ENCODE assay signal across 8 cellular contexts in the genomic region with DNA sequence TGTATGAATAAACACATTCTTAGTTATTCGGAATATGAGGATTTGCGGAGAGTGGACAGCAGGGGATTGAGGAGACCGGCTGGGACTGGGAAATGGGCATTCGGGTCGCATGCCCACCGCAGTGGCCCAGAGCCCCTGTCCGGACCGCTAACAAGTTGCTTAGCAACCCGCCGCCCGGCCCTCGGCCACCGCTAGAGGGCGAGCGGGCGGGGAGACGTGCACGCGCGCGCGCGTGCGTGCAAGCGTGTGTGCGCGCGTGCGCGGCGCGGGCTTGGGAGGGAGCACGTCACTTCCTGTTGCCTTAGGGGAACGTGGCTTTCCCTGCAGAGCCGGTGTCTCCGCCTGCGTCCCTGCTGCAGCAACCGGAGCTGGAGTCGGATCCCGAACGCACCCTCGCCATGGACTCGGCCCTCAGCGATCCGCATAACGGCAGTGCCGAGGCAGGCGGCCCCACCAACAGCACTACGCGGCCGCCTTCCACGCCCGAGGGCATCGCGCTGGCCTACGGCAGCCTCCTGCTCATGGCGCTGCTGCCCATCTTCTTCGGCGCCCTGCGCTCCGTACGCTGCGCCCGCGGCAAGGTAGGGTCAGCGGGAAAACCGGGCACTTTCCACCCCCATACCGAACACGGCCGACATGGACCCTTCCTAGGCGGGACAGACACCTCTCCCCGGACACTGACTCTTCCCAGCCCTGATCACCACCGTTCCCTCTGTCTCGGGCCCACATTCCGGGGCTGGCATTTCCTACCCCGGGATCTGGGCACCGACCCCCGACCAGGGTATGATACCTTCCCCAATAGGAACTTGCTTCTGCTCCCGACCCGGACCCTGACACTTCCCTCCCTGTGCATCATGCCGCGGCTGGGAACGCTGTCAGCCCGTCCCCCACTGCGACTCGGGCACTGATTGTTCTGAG. TPM values are rescaled to one million over a fixed set of nuclear protein-coding genes. Genes with fewer than 3 reads are reported as not detected.
DNase-seq lines count a peak whose midpoint lies in the region; ATAC-seq, FAIRE-seq and TF ChIP-seq lines count a peak whose summit lies in the region.

A gene with protein sequence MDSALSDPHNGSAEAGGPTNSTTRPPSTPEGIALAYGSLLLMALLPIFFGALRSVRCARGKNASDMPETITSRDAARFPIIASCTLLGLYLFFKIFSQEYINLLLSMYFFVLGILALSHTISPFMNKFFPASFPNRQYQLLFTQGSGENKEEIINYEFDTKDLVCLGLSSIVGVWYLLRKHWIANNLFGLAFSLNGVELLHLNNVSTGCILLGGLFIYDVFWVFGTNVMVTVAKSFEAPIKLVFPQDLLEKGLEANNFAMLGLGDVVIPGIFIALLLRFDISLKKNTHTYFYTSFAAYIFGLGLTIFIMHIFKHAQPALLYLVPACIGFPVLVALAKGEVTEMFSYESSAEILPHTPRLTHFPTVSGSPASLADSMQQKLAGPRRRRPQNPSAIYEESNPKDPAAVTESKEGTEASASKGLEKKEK (plus strand): TSS at position 289 of the 918 bp plus-strand sequence. CDS start 110 bp downstream, at position 399.

- H3K4me1 Mint-ChIP-seq in central memory CD8-positive, alpha-beta T cell, result peaks cover 5% of the 10 kb centered on the region

- peak within 1 kb of the TSS; percentile 90 for H3K27ac ChIP-seq in keratinocyte (ENCODE audit: control insufficient read depth, insufficient read depth, low read length)

- dilution Hi-C loops in keratinocyte (cut with MboI; ENCODE audit: extremely low pct_ligation_motif_present, low sequenced_read_pairs), result no loop called here

- DNase-seq in AG08396 (ENCODE audit: low spot score) (peak; percentile 97), NCI-H2227 (lab: John Stamatoyannopoulos, UW; ENCODE audit: unreplicated experiment) (peak; percentile 98), keratinocyte (ENCODE audit: low read depth, low spot score) (peak; percentile 75)
- peak; percentile 75 for DNase-seq in activated CD4-positive, CD25-positive, alpha-beta regulatory T cell treated with anti-CD3 and anti-CD28 coated beads, Interleukin-2, amount 50 U/mL, for 16 hours (ENCODE audit: low read depth, low spot score)
- DNase-seq in central memory CD8-positive, alpha-beta T cell (ENCODE audit: low spot score in 2 of 2), result peak; percentile 76 to 79
- peak; percentile 75 to 78 for DNase-seq in stimulated activated CD4-positive, alpha-beta T cell treated with anti-CD3 and anti-CD28 coated beads, Interleukin-15, amount 100 ng/mL, for 1 hour (ENCODE audit: low read depth in 1 of 2, low spot score in 1 of 2)

- peaks cover 50% of the 10 kb centered on the region for H3K79me2 ChIP-seq in keratinocyte (ENCODE audit: control insufficient read depth, insufficient read depth, low read length)

- H3K9me3 Mint-ChIP-seq in central memory CD8-positive, alpha-beta T cell, result no peaks in the 10 kb centered on the region

- H3K27me3 ChIP-seq in keratinocyte (ENCODE audit: control insufficient read depth, extremely low read depth, insufficient read depth, low read length), result no peaks in the 10 kb centered on the region

- peaks cover 6 to 19% of the 10 kb centered on the region in 2 experiments for H3K36me3 ChIP-seq in keratinocyte (ENCODE audit: control insufficient read depth in 2 of 2, extremely low read depth in 1 of 2, insufficient read depth in 2 of 2, low read length in 2 of 2)

- peak; percentile 79 for ATAC-seq in GM18873 (IDR thresholded peaks at IDR 0.05; ENCODE audit: low FRiP score, unreplicated experiment)
- peak; percentile 83 for ATAC-seq in HG03139 (IDR thresholded peaks at IDR 0.05; ENCODE audit: unreplicated experiment)
- ATAC-seq in central memory CD8-positive, alpha-beta T cell (replicated peaks; ENCODE audit: extremely low read depth, poor library complexity, severe bottlenecking), result peak; percentile 82

- H3K9me1 ChIP-seq in keratinocyte (ENCODE audit: control insufficient read depth, extremely low read depth, insufficient read depth, low read length), result peaks cover 2% of the 10 kb centered on the region

- H2AFZ ChIP-seq in keratinocyte (ENCODE audit: control insufficient read depth, low read length), result peak within 1 kb of the TSS; percentile 97

- TF ChIP-seq CTCF in keratinocyte (optimal IDR thresholded peaks at IDR 0.05 in 1 of 3, IDR thresholded peaks at IDR 0.05 in 1 of 3, conservative IDR thresholded peaks at IDR 0.05 in 1 of 3; ENCODE audit: extremely low read depth in 1 of 3, insufficient read depth in 2 of 3, low read length in 3 of 3), result peak; percentile 75 to 88 (median 80)

- no peak within 1 kb of the TSS for H3K27ac Mint-ChIP-seq in central memory CD8-positive, alpha-beta T cell (ENCODE audit: low read depth)

- FAIRE-seq in keratinocyte (lab: Jason Lieb, UNC), result no peak

- H3K4me3 ChIP-seq in keratinocyte (ENCODE audit: control insufficient read depth in 2 of 3, extremely low read depth in 1 of 3, insufficient read depth in 2 of 3, low read depth in 1 of 3, low read length in 3 of 3), result peak within 1 kb of the TSS; percentile 88 to 96 (median 93)

- H3K9ac ChIP-seq in keratinocyte (ENCODE audit: control insufficient read depth, extremely low read depth, insufficient read depth, low read length), result peak within 1 kb of the TSS; percentile 92

- H3K36me3 Mint-ChIP-seq in central memory CD8-positive, alpha-beta T cell (ENCODE audit: insufficient read depth), result peaks cover 9% of the 10 kb centered on the region

- H3K4me1 ChIP-seq in keratinocyte (ENCODE audit: control insufficient read depth, extremely low read depth, insufficient read depth, low read length), result peaks cover 23% of the 10 kb centered on the region

- peaks cover 2% of the 10 kb centered on the region for H3K27me3 Mint-ChIP-seq in central memory CD8-positive, alpha-beta T cell

- no peaks in the 10 kb centered on the region for H3K9me3 ChIP-seq in keratinocyte (ENCODE audit: control insufficient read depth, low read depth, low read length)

- peaks cover under 1% of the 10 kb centered on the region for H4K20me1 ChIP-seq in keratinocyte (ENCODE audit: control insufficient read depth, extremely low read depth, insufficient read depth, low read length)

- no peak within 1 kb of the TSS for H3K4me3 Mint-ChIP-seq in central memory CD8-positive, alpha-beta T cell

- H3K4me2 ChIP-seq in keratinocyte (ENCODE audit: control insufficient read depth, extremely low read depth, insufficient read depth, low read depth, low read length), result peak within 1 kb of the TSS; percentile 93

RNA-seq across cellular contexts. Expression of the gene that starts here (rescaled TPM):
- 127 to 175 TPM (median 151 TPM) in 3 replicates for polyA plus RNA-seq in keratinocyte
- polyA plus RNA-seq in keratinocyte (2011; ENCODE audit: low read depth), result 34.0 TPM
- 104 and 122 TPM in 2 replicates for polyA plus RNA-seq in keratinocyte (2011; cell fraction: cytosol; rRNA removed)
- 200 and 213 TPM in 2 replicates for polyA plus RNA-seq in keratinocyte (2011; cell fraction: nucleus; rRNA removed)
- 96.2 and 142 TPM in 2 replicates for polyA plus RNA-seq in keratinocyte (2012; ENCODE audit: low replicate concordance)
- polyA minus RNA-seq in keratinocyte, result 97.9 to 155 TPM (median 134 TPM) in 3 replicates
- 158 TPM for polyA minus RNA-seq in keratinocyte (2011; cell fraction: cytosol; rRNA and poly(A)+ RNA removed)
- polyA minus RNA-seq in keratinocyte (2011; cell fraction: nucleus; rRNA and poly(A)+ RNA removed), result 124 and 148 TPM in 2 replicates

Comparison
In these comparisons a context has a peak if more than half of its experiments do, and no peak if none do; other contexts are left out.
1. Peak in every context shown above with its lines: DNase-seq, ATAC-seq, H3K4me3 ChIP-seq and H3K27ac ChIP-seq.